In genomic region chr11:64357904-64358535, GRCh38 we compare ENCODE assay signal across 8 cellular contexts. TPM values are rescaled to one million over a fixed set of nuclear protein-coding genes. Genes with fewer than 3 reads are reported as not detected.
DNase-seq lines count a peak whose midpoint lies in the region; ATAC-seq and TF ChIP-seq lines count a peak whose summit lies in the region.

No MANE protein-coding gene starts in this region.

- peaks cover 5 to 26% of the 10 kb centered on the region in 2 donors for H3K4me1 ChIP-seq in gastrocnemius medialis

- TF ChIP-seq CTCF in WTC11 (IDR thresholded peaks at IDR 0.05) (no peak), epithelial cell of proximal tubule (conservative IDR thresholded peaks at IDR 0.05; ENCODE audit: low read depth, low read length) (no peak), gastrocnemius medialis (IDR thresholded peaks at IDR 0.05 in 4 of 5, conservative IDR thresholded peaks at IDR 0.05 in 1 of 5) (no peak)

- H3K9me3 ChIP-seq in gastrocnemius medialis, result no peaks in the 10 kb centered on the region

- POLR2A ChIA-PET in WTC11 (lab: Charles Lee), result no interaction called here

- no peak for ATAC-seq in WTC11
- ATAC-seq in gastrocnemius medialis, result peak in 1 of 2 donors; percentile 12
- no peak for ATAC-seq in HG02870 (IDR thresholded peaks at IDR 0.05; ENCODE audit: unreplicated experiment)

- peaks cover 26% of the 10 kb centered on the region for H3K4me1 Mint-ChIP-seq in WTC11

- CTCF ChIA-PET in WTC11 (lab: Charles Lee), result interaction anchor here (0.7 to 10.4 kb wide), 8 partner anchors 10 to 453 kb away, joined by 4 to 437 read pairs (median 70); partner anchors contain the start of genes CCDC88B, PRDX5 and TRMT112

- intact Hi-C loops in gastrocnemius medialis (cut with DNase I; ENCODE audit: low total_unique reads), result no loop called here

- H3K27ac ChIP-seq in gastrocnemius medialis, result peak overlapping the region; percentile 80 to 91 (median 86)

- no peak overlapping the region for H3K27ac Mint-ChIP-seq in WTC11

- in situ Hi-C loops in gastrocnemius medialis (cut with MboI; ENCODE audit: low sequenced_read_pairs in 4 of 4), result no loop called here

- TF ChIP-seq POLR2A in gastrocnemius medialis (IDR thresholded peaks at IDR 0.05), result no peak

- no peaks in the 10 kb centered on the region for H3K9me3 Mint-ChIP-seq in WTC11

- peaks cover 9% of the 10 kb centered on the region for H3K36me3 Mint-ChIP-seq in WTC11

- H3K4me3 ChIP-seq in epithelial cell of proximal tubule (ENCODE audit: low read depth, low read length) (peak overlapping the region; percentile 93), gastrocnemius medialis (peak overlapping the region in 2 of 4 donors; percentile 60 to 84)

- peaks cover 0 to 29% of the 10 kb centered on the region in 2 donors for H3K36me3 ChIP-seq in gastrocnemius medialis

- H3K27me3 ChIP-seq in gastrocnemius medialis, result peaks cover 0 to 2% (median 0%) of the 10 kb centered on the region in 3 donors

- H3K4me3 Mint-ChIP-seq in WTC11, result peak overlapping the region; percentile 45

- no peaks in the 10 kb centered on the region for H3K27me3 Mint-ChIP-seq in WTC11 (ENCODE audit: low read depth)

- DNase-seq in HPDE6-E6E7 (ENCODE audit: extremely low spot score), result peak; percentile 95
- DNase-seq in WTC11 (ENCODE audit: low spot score), result no peak
- DNase-seq in epithelial cell of proximal tubule (ENCODE audit: low read depth), result no peak
- no peak for DNase-seq in gastrocnemius medialis
- DNase-seq in NCI-H510A (lab: John Stamatoyannopoulos, UW), result no peak
- no peak for DNase-seq in NCI-H2081 treated with DMSO at 0.1 percent for 48 hours (lab: John Stamatoyannopoulos, UW)
- DNase-seq in NCI-H2196 treated with DMSO at 0.1 percent for 48 hours (lab: John Stamatoyannopoulos, UW; ENCODE audit: unreplicated experiment), result no peak

TF ChIP-seq in WTC11, 78 proteins besides CTCF, POLR2A, EP300 and RAD21:
- TF ChIP-seq ZNF281 (CRISPR knock-in tag; IDR thresholded peaks at IDR 0.05), result no peak
- TF ChIP-seq NFATC4 (CRISPR knock-in tag; IDR thresholded peaks at IDR 0.05), result no peak
- TF ChIP-seq CBFB (CRISPR knock-in tag; IDR thresholded peaks at IDR 0.05; ENCODE audit: low read depth), result no peak
- no peak for TF ChIP-seq ZSCAN18 (CRISPR knock-in tag; IDR thresholded peaks at IDR 0.05)
- TF ChIP-seq JAZF1 (CRISPR knock-in tag; IDR thresholded peaks at IDR 0.05), result no peak
- TF ChIP-seq TCF7 (CRISPR knock-in tag; IDR thresholded peaks at IDR 0.05; ENCODE audit: low read depth), result no peak
- no peak for TF ChIP-seq USF2 (CRISPR knock-in tag; IDR thresholded peaks at IDR 0.05)
- TF ChIP-seq KAT7 (CRISPR knock-in tag; IDR thresholded peaks at IDR 0.05; ENCODE audit: borderline replicate concordance), result no peak
- TF ChIP-seq GTF2I (CRISPR knock-in tag; conservative IDR thresholded peaks at IDR 0.05), result no peak
TF ChIP-seq in WTC11: peak in this region for 0.

RNA-seq across cellular contexts. Expression of gene RPS6KA4, which starts 0.9 kb away (rescaled TPM):
- total RNA-seq in WTC11 (2021) (16.8 to 18.3 TPM (median 18.3 TPM) in 3 replicates), epithelial cell of proximal tubule (37.1 and 69.9 TPM in 2 replicates), gastrocnemius medialis (10 to 100 TPM; 16.6 to 27.0 (median 17.2) TPM)

RNA-seq across cellular contexts. Expression of gene CCDC88B, which starts 18.0 kb away (rescaled TPM):
- total RNA-seq in WTC11 (2021), result 17.0 to 22.0 TPM (median 19.9 TPM) in 3 replicates
- 2.5 and 4.8 TPM in 2 replicates for total RNA-seq in epithelial cell of proximal tubule
- total RNA-seq in gastrocnemius medialis, result 1 to 10 TPM in 3 of 4 donors, under 1 TPM in 1; 0.98 to 5.2 (median 2.1) TPM

RNA-seq across cellular contexts. Expression of gene PRDX5, which starts 40.1 kb away (rescaled TPM):
- 255 to 293 TPM (median 282 TPM) in 3 replicates for total RNA-seq in WTC11 (2021)
- 284 and 357 TPM in 2 replicates for total RNA-seq in epithelial cell of proximal tubule
- total RNA-seq in gastrocnemius medialis, result 100 to 1,000 TPM; 170 to 257 (median 219) TPM

RNA-seq across cellular contexts. Expression of gene TRMT112, which starts 40.7 kb away (rescaled TPM):
- total RNA-seq in WTC11 (2021) (285 to 321 TPM (median 314 TPM) in 3 replicates), epithelial cell of proximal tubule (359 and 470 TPM in 2 replicates), gastrocnemius medialis (100 to 1,000 TPM; 133 to 226 (median 194) TPM)

RNA-seq across cellular contexts. Expression of gene ESRRA, which starts 52.7 kb away (rescaled TPM):
- 56.3 to 81.9 TPM (median 59.1 TPM) in 3 replicates for total RNA-seq in WTC11 (2021)
- total RNA-seq in epithelial cell of proximal tubule, result 47.2 and 61.9 TPM in 2 replicates
- total RNA-seq in gastrocnemius medialis, result 100 to 1,000 TPM; 192 to 471 (median 260) TPM
